1 cellular context compared by ENCODE assay signal in the genomic region with DNA sequence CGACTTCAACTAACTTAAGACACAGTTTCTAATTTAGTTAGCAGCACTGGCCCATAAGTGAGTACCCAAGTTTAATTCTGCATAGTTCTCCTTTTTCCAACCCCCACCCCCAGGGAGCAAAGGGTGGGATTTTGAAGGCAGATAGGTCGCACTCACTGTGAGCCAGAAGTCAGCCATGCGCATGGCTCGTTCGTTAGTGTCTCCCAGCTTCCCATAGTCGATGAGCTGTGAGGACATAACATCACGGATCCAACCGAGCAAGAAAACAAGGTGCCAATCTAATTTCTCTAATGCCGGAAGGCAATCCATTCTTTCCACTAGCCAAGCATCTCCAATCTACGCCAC.
TF ChIP-seq lines count a peak whose summit lies in the region.

No MANE protein-coding gene starts in this region.

TF ChIP-seq in A549, 52 proteins besides CTCF, POLR2A, EP300 and RAD21 (continued from another document):
- TF ChIP-seq MYC (IDR thresholded peaks at IDR 0.05; ENCODE audit: borderline replicate concordance, low read length) = no peak
